In the genomic region with DNA sequence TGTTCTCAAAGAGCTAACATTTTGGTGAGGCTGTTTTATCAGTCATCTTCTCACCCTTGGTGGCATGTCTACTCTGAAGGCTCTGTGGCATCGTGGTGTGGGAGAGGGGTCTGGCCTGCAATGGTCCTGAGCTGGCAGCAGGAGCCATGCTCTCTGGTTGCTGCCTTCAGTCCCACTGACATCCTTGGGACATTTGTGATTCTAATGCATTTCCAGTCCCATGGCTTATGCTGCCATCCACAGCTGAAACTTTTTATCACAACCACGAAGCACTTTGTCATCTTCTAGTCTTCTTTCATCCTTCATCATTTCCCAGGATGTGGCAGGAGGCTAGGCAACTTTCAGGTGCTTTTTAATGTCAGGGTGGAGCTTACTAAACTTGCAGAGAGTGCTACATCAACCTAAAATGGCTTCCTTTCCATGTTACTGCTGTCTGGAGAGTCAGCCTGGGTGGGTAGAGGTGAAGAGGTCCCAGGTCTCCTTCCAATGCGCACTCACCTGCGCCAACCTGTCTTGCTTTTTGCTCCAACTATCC, we compare ENCODE assay signal across 13 cellular contexts.
DNase-seq lines count a peak whose midpoint lies in the region; ATAC-seq and TF ChIP-seq lines count a peak whose summit lies in the region.
"Had no signal": no experiment of that assay in that cellular context is flagged by ENCODE, and none has a peak within 500 bp of the region (broad histone marks: within the 10 kb centered on the region; RNA-seq: fewer than 3 reads in every experiment).

No MANE protein-coding gene starts in this region.

- H3K4me1 Mint-ChIP-seq in brain = no peaks in the 10 kb centered on the region
- peaks cover 5% of the 10 kb centered on the region for H3K4me1 Mint-ChIP-seq in stimulated activated naive CD8-positive, alpha-beta T cell treated with anti-CD3 and anti-CD28 coated beads, Interleukin-15, amount 100 ng/mL, for 72 hours
- H3K4me1 Mint-ChIP-seq: CD14-positive monocyte, T-cell had no signal

- no peaks in the 10 kb centered on the region for H3K9me2 ChIP-seq in HCT116 (ENCODE audit: insufficient read depth)

- no peak overlapping the region for H3K27ac ChIP-seq in breast epithelium
- H3K27ac ChIP-seq in HCT116 (ENCODE audit: low read depth, low read length) = no peak overlapping the region

- no peak overlapping the region for H3K9ac ChIP-seq in HCT116 (ENCODE audit: low read length)

- no peaks in the 10 kb centered on the region for H3K4me1 ChIP-seq in breast epithelium
- H3K4me1 ChIP-seq in HCT116 (ENCODE audit: control insufficient read depth in 1 of 2, insufficient read depth in 2 of 2, low read length in 2 of 2) = no peaks in the 10 kb centered on the region

- H3K4me3 Mint-ChIP-seq in brain = no peak overlapping the region
- H3K4me3 Mint-ChIP-seq in stimulated activated naive CD8-positive, alpha-beta T cell treated with anti-CD3 and anti-CD28 coated beads, Interleukin-15, amount 100 ng/mL, for 72 hours = no peak overlapping the region
- H3K4me3 Mint-ChIP-seq: CD14-positive monocyte, T-cell had no signal

- TF ChIP-seq RAD21 in HCT116 (IDR thresholded peaks at IDR 0.05; ENCODE audit: low read depth) = peak; percentile 46

- no peaks in the 10 kb centered on the region for H4K20me1 ChIP-seq in HCT116 (ENCODE audit: insufficient read depth)

- no peak overlapping the region for H2AFZ ChIP-seq in HCT116 (ENCODE audit: low read depth, low read length, poor library complexity, severe bottlenecking)

- H3K27me3 Mint-ChIP-seq in brain = no peaks in the 10 kb centered on the region
- H3K27me3 Mint-ChIP-seq in stimulated activated naive CD8-positive, alpha-beta T cell treated with anti-CD3 and anti-CD28 coated beads, Interleukin-15, amount 100 ng/mL, for 72 hours = peaks cover 30% of the 10 kb centered on the region

- H3K79me2 ChIP-seq in HCT116 (ENCODE audit: insufficient read depth, low read length) = no peaks in the 10 kb centered on the region

- no peaks in the 10 kb centered on the region for H3K36me3 ChIP-seq in breast epithelium
- no peaks in the 10 kb centered on the region for H3K36me3 ChIP-seq in HCT116 (ENCODE audit: control insufficient read depth in 1 of 2, insufficient read depth in 2 of 2, low read length in 2 of 2)

- H3K27me3 ChIP-seq in breast epithelium (no peaks in the 10 kb centered on the region), HCT116 (ENCODE audit: insufficient read depth, low read length) (no peaks in the 10 kb centered on the region)

- H3K9me3 ChIP-seq in breast epithelium (no peaks in the 10 kb centered on the region), HCT116 (ENCODE audit: control insufficient read depth in 1 of 2, insufficient read depth in 1 of 2, low read depth in 1 of 2, low read length in 2 of 2) (no peaks in the 10 kb centered on the region)

- no TSS peak for BruUV-seq in HCT116 (replicated peaks; lab: Mats Ljungman, UMichigan)

- in situ Hi-C loops in T47D (cut with HindIII; ENCODE audit: low pct_unique_long_range_greater_than_20kb, low sequenced_read_pairs) = no loop called here

- H3K4me3 ChIP-seq in breast epithelium (no peak overlapping the region), HCT116 (replicated peaks in 1 of 2; ENCODE audit: low read depth in 1 of 2, low read length in 2 of 2) (no peak overlapping the region)

- H3K27ac Mint-ChIP-seq in brain = no peak overlapping the region
- no peak overlapping the region for H3K27ac Mint-ChIP-seq in stimulated activated naive CD8-positive, alpha-beta T cell treated with anti-CD3 and anti-CD28 coated beads, Interleukin-15, amount 100 ng/mL, for 72 hours
- H3K27ac Mint-ChIP-seq: CD14-positive monocyte, T-cell had no signal

- intact Hi-C loops in breast epithelium (cut with DNase I; ENCODE audit: low total_unique reads) = no loop called here
- intact Hi-C loops in HCT116 (cut with micrococcal nuclease) = no loop called here

- ATAC-seq in HCT116 (peak; percentile 59), HG03354 (IDR thresholded peaks at IDR 0.05; ENCODE audit: poor library complexity, severe bottlenecking, unreplicated experiment) (no peak), omental fat pad (ENCODE audit: low FRiP score) (no peak)
- peak; percentile 64 for ATAC-seq in stimulated activated naive CD8-positive, alpha-beta T cell treated with anti-CD3 and anti-CD28 coated beads, Interleukin-15, amount 100 ng/mL, for 72 hours
- ATAC-seq: T-cell had no signal

- POLR2A ChIA-PET in HCT116 (lab: Charles Lee) = no interaction called here

- no peaks in the 10 kb centered on the region for H3K9me3 Mint-ChIP-seq in brain
- H3K9me3 Mint-ChIP-seq in stimulated activated naive CD8-positive, alpha-beta T cell treated with anti-CD3 and anti-CD28 coated beads, Interleukin-15, amount 100 ng/mL, for 72 hours = no peaks in the 10 kb centered on the region
- H3K9me3 Mint-ChIP-seq: T-cell had no signal

- H3K36me3 Mint-ChIP-seq in brain = no peaks in the 10 kb centered on the region
- H3K36me3 Mint-ChIP-seq: CD14-positive monocyte, T-cell had no signal

- no peak for TF ChIP-seq CTCF in breast epithelium (IDR thresholded peaks at IDR 0.05)
- TF ChIP-seq CTCF in HCT116 (IDR thresholded peaks at IDR 0.05 in 2 of 3, conservative IDR thresholded peaks at IDR 0.05 in 1 of 3; ENCODE audit: borderline replicate concordance in 1 of 3, insufficient read depth in 1 of 3, low read depth in 2 of 3, low read length in 2 of 3) = peak in 2 of 3 experiments; percentile 7 to 29; a peak in 1 of 6 replicates
- TF ChIP-seq CTCF in brain (conservative IDR thresholded peaks at IDR 0.05) = peak; percentile 22 to 31
- TF ChIP-seq CTCF in omental fat pad (IDR thresholded peaks at IDR 0.05) = no peak

- TF ChIP-seq POLR2A in breast epithelium (IDR thresholded peaks at IDR 0.05) = no peak
- no peak for TF ChIP-seq POLR2A in HCT116 (IDR thresholded peaks at IDR 0.05; ENCODE audit: borderline replicate concordance, extremely low read depth, insufficient read depth, insufficient read length)

- CTCF ChIA-PET in HCT116 (lab: Charles Lee) = interaction anchor here (1.4 kb wide), 1 partner anchor 133 kb away, joined by 6 read pairs; no protein-coding TSS in a partner anchor

- DNase-seq in T47D (ENCODE audit: low read depth in 1 of 2, low spot score in 1 of 2) (peak; percentile 22 to 61), breast epithelium (ENCODE audit: low spot score in 2 of 2) (no peak), HCT116 (ENCODE audit: low read depth, low spot score) (no peak), NCI-H187 treated with DMSO at 0.1 percent for 48 hours (lab: John Stamatoyannopoulos, UW) (no peak), omental fat pad (ENCODE audit: low spot score) (no peak)
- DNase-seq in stimulated activated naive CD8-positive, alpha-beta T cell treated with anti-CD3 and anti-CD28 coated beads, Interleukin-15, amount 100 ng/mL, for 72 hours = no peak
- DNase-seq: activated CD4-positive, alpha-beta T cell treated with anti-CD3 and anti-CD28 coated beads for 1 hour; activated T-cell treated with anti-CD3 and anti-CD28 coated beads, Interleukin-2, amount 50 U/mL, for 1 hour; HCEC 1CT; T-cell had no signal

- RAD21 ChIA-PET in HCT116 (lab: Charles Lee; ENCODE audit: low non-redundant PET in 1 of 2, low total read pairs in 2 of 2, uncharacterized antibody in 2 of 2, unreplicated experiment in 2 of 2) = interaction anchor here in 1 of 2 experiments (1.0 kb wide), 1 partner anchor 133 kb away, joined by 3 read pairs; no protein-coding TSS in a partner anchor

- no peak overlapping the region for H3K4me2 ChIP-seq in HCT116 (ENCODE audit: low read length)

TF ChIP-seq in HCT116, 20 proteins besides CTCF, POLR2A, EP300 and RAD21:
- TF ChIP-seq ZFX (IDR thresholded peaks at IDR 0.05) (no peak), POLR2AphosphoS5 (IDR thresholded peaks at IDR 0.05; ENCODE audit: low read depth, low read length) (no peak), EGR1 (IDR thresholded peaks at IDR 0.05; ENCODE audit: low read depth) (no peak)

Comparison
In these comparisons a context has a peak if more than half of its experiments do, and no peak if none do; other contexts are left out.
1. DNase-seq: peak in T47D (2 of 2); none in breast epithelium (0 of 2), HCT116 (single experiment), stimulated activated naive CD8-positive, alpha-beta T cell treated with anti-CD3 and anti-CD28 coated beads, Interleukin-15, amount 100 ng/mL, for 72 hours (0 of 2), NCI-H187 treated with DMSO at 0.1 percent for 48 hours (single experiment) and omental fat pad (single experiment).
2. CTCF ChIP-seq: peak in HCT116 (2 of 3) and brain (2 of 2); none in breast epithelium (0 of 3) and omental fat pad (0 of 3).
3. ATAC-seq: peak in HCT116 (single experiment) and stimulated activated naive CD8-positive, alpha-beta T cell treated with anti-CD3 and anti-CD28 coated beads, Interleukin-15, amount 100 ng/mL, for 72 hours (single experiment); none in HG03354 (single experiment) and omental fat pad (single experiment).